In genomic region chr4:119057417-119057816, GRCh38 we compare ENCODE assay signal across 3 cellular contexts.
"Had no signal": no experiment of that assay in that cellular context is flagged by ENCODE, and none has a peak within 500 bp of the region (broad histone marks: within the 10 kb centered on the region; RNA-seq: fewer than 3 reads in every experiment).

No MANE protein-coding gene starts in this region.

- H3K4me3 ChIP-seq: GM12878 had no signal

- DNase-seq: GDM1, GF-D8 had no signal
